In the genomic region with DNA sequence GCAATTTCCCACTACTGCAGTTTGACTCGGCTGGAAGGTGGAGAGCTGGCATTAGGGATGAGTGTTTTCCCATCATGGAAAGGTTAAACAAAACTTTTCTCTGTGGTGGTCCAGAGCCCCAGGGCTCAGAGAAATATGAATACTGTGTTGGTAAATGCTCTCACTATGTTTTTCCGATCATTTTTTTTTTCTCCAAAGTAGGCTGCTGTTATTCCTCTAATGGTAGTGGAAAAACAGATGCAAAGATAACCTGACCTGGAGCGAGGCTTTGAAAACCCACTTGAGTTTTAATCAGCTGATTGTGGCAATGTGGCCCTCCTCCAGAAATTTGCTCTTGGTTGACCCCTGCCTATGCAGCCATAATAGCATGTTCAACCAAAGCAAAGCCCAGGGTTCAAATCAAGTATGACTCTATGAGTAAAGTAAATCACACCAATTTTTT, we compare ENCODE assay signal across 17 cellular contexts.
DNase-seq lines count a peak whose midpoint lies in the region; ATAC-seq, FAIRE-seq and TF ChIP-seq lines count a peak whose summit lies in the region.
"Had no signal": no experiment of that assay in that cellular context is flagged by ENCODE, and none has a peak within 500 bp of the region (broad histone marks: within the 10 kb centered on the region; RNA-seq: fewer than 3 reads in every experiment).

No MANE protein-coding gene starts in this region.

- ATAC-seq in heart left ventricle: peak in 1 of 4 donors; percentile 3
- ATAC-seq: stimulated activated naive CD8-positive, alpha-beta T cell treated with anti-CD3 and anti-CD28 coated beads, Interleukin-15, amount 100 ng/mL, for 72 hours had no signal

- H3K79me2 ChIP-seq in keratinocyte (ENCODE audit: control insufficient read depth, insufficient read depth, low read length): no peaks in the 10 kb centered on the region
- no peaks in the 10 kb centered on the region for H3K79me2 ChIP-seq in trophoblast cell (ENCODE audit: control insufficient read depth, insufficient read depth, low read length, poor library complexity)

- TF ChIP-seq CTCF in heart left ventricle (IDR thresholded peaks at IDR 0.05) (no peak), keratinocyte (optimal IDR thresholded peaks at IDR 0.05 in 1 of 3, IDR thresholded peaks at IDR 0.05 in 1 of 3, conservative IDR thresholded peaks at IDR 0.05 in 1 of 3; ENCODE audit: extremely low read depth in 1 of 3, insufficient read depth in 2 of 3, low read length in 3 of 3) (no peak), uterus (IDR thresholded peaks at IDR 0.05) (no peak)

- H4K91ac ChIP-seq in trophoblast cell (ENCODE audit: low read depth, low read length): peak overlapping the region; percentile 20

- no peak overlapping the region for H3K23ac ChIP-seq in trophoblast cell (ENCODE audit: low read length)

- H4K8ac ChIP-seq in trophoblast cell (ENCODE audit: low read depth, low read length): peak overlapping the region; percentile 52

- H3K4me1 ChIP-seq in heart left ventricle (peaks cover 4 to 38% (median 28%) of the 10 kb centered on the region in 12 donors), keratinocyte (ENCODE audit: control insufficient read depth, extremely low read depth, insufficient read depth, low read length) (peaks cover 8% of the 10 kb centered on the region), trophoblast cell (ENCODE audit: control insufficient read depth in 1 of 2, insufficient read depth in 2 of 2, low read length in 2 of 2) (peaks cover 8 to 22% of the 10 kb centered on the region in 2 experiments), uterus (peaks cover 0 to 5% of the 10 kb centered on the region in 2 donors)

- no peaks in the 10 kb centered on the region for H3K9me1 ChIP-seq in keratinocyte (ENCODE audit: control insufficient read depth, extremely low read depth, insufficient read depth, low read length)

- H4K20me1 ChIP-seq in keratinocyte (ENCODE audit: control insufficient read depth, extremely low read depth, insufficient read depth, low read length): no peaks in the 10 kb centered on the region

- H3K4ac ChIP-seq in trophoblast cell (ENCODE audit: low read depth, low read length): no peak overlapping the region

- H3K27ac ChIP-seq in heart left ventricle (peak overlapping the region; percentile 13 to 88 (median 74)), keratinocyte (ENCODE audit: control insufficient read depth, insufficient read depth, low read length) (no peak overlapping the region), trophoblast cell (ENCODE audit: low read depth, low read length) (peak overlapping the region; percentile 69), uterus (peak overlapping the region; percentile 64 to 69)
- H3K27ac ChIP-seq: HL-60 had no signal

- no peak overlapping the region for H2BK5ac ChIP-seq in trophoblast cell (ENCODE audit: low read depth, low read length, poor library complexity)

- H2BK12ac ChIP-seq in trophoblast cell (ENCODE audit: low read length): peak overlapping the region; percentile 13

- H3K27me3 ChIP-seq in heart left ventricle (no peaks in the 10 kb centered on the region), keratinocyte (ENCODE audit: control insufficient read depth, extremely low read depth, insufficient read depth, low read length) (no peaks in the 10 kb centered on the region), trophoblast cell (ENCODE audit: insufficient read depth, low read length) (no peaks in the 10 kb centered on the region), uterus (no peaks in the 10 kb centered on the region)

- dilution Hi-C loops in keratinocyte (cut with MboI; ENCODE audit: extremely low pct_ligation_motif_present, low sequenced_read_pairs): no loop called here

- no peak overlapping the region for H4K12ac ChIP-seq in trophoblast cell (ENCODE audit: low read depth, low read length)

- DNase-seq in heart left ventricle (no peak), cardiac septum (ENCODE audit: low spot score) (no peak), keratinocyte (ENCODE audit: low read depth, low spot score) (no peak), trophoblast cell (no peak), uterus (no peak), medulla oblongata (ENCODE audit: extremely low spot score) (no peak), NAMALWA (ENCODE audit: low spot score) (no peak), GDM1 (lab: John Stamatoyannopoulos, UW) (no peak)
- DNase-seq: activated CD4-positive, alpha-beta memory T cell treated with anti-CD3 and anti-CD28 coated beads, Interleukin-2, amount 10 ng/mL, durations not matched to agents 7 days and 5 days; activated effector memory CD4-positive, alpha-beta T cell treated with Interleukin-2 at 50 U/mL for 16 hours; Kasumi-1; NCI-H187; NCI-H82; stimulated activated naive CD8-positive, alpha-beta T cell treated with anti-CD3 and anti-CD28 coated beads, Interleukin-15, amount 100 ng/mL, for 72 hours had no signal

- H3K9ac ChIP-seq in keratinocyte (ENCODE audit: control insufficient read depth, extremely low read depth, insufficient read depth, low read length): no peak overlapping the region
- H3K9ac ChIP-seq in trophoblast cell (ENCODE audit: low read length): no peak overlapping the region

- no peak overlapping the region for H2BK120ac ChIP-seq in trophoblast cell (ENCODE audit: insufficient read depth, low read length, poor library complexity)

- no peaks in the 10 kb centered on the region for H3K36me3 ChIP-seq in heart left ventricle
- H3K36me3 ChIP-seq in keratinocyte (ENCODE audit: control insufficient read depth in 2 of 2, extremely low read depth in 1 of 2, insufficient read depth in 2 of 2, low read length in 2 of 2): no peaks in the 10 kb centered on the region
- H3K36me3 ChIP-seq in trophoblast cell (ENCODE audit: control insufficient read depth in 1 of 2, insufficient read depth in 2 of 2, low read length in 2 of 2): no peaks in the 10 kb centered on the region
- H3K36me3 ChIP-seq in uterus: no peaks in the 10 kb centered on the region

- H3K18ac ChIP-seq in trophoblast cell (ENCODE audit: low read length): no peak overlapping the region

- H3K9me3 ChIP-seq in heart left ventricle (peaks cover 0 to 7% (median 0%) of the 10 kb centered on the region in 12 donors), keratinocyte (ENCODE audit: control insufficient read depth, low read depth, low read length) (no peaks in the 10 kb centered on the region), trophoblast cell (ENCODE audit: insufficient read depth, low read depth, low read length) (no peaks in the 10 kb centered on the region), uterus (no peaks in the 10 kb centered on the region)

- H3K4me3 ChIP-seq in heart left ventricle (peak overlapping the region in 1 of 12 donors; percentile 17), keratinocyte (ENCODE audit: control insufficient read depth in 2 of 3, extremely low read depth in 1 of 3, insufficient read depth in 2 of 3, low read depth in 1 of 3, low read length in 3 of 3) (no peak overlapping the region), trophoblast cell (ENCODE audit: low read depth, low read length) (no peak overlapping the region), uterus (no peak overlapping the region)

- intact Hi-C loops in heart left ventricle (cut with DNase I) (loop anchor here in 6 of 10 donors (1.0 to 10.0 kb wide), 12 partner anchors 94 to 326 kb away; partner anchors contain the start of gene CTNNB1 (in 4 of the 6)), cardiac septum (cut with DNase I) (loop anchor here (1.0 to 10.0 kb wide), 5 partner anchors 93 to 322 kb away; no protein-coding TSS in a partner anchor), uterus (cut with DNase I; ENCODE audit: low total_unique reads) (no loop called here)

- no peak for FAIRE-seq in keratinocyte (lab: Jason Lieb, UNC)
- FAIRE-seq: A204.1, G401.6 had no signal

- peaks cover 15% of the 10 kb centered on the region for H3K79me1 ChIP-seq in trophoblast cell (ENCODE audit: low read length)

- H3K4me2 ChIP-seq in keratinocyte (ENCODE audit: control insufficient read depth, extremely low read depth, insufficient read depth, low read depth, low read length) (peak overlapping the region; percentile 31), trophoblast cell (ENCODE audit: low read length) (no peak overlapping the region)

- no peak overlapping the region for H2AFZ ChIP-seq in keratinocyte (ENCODE audit: control insufficient read depth, low read length)
- no peak overlapping the region for H2AFZ ChIP-seq in trophoblast cell (ENCODE audit: insufficient read depth, low read length, poor library complexity)

- H3K14ac ChIP-seq in trophoblast cell (ENCODE audit: low read length): no peak overlapping the region

- WGBS in heart left ventricle, 4 donors: 7 to 19% (median 12%) methylated on average over 3 of the region's 3 CpGs
- no CpG with 5 or more reads among the region's 3 CpGs for WGBS in trophoblast cell (ENCODE audit: extremely low coverage, insufficient coverage, insufficient read length)

- TF ChIP-seq POLR2A in heart left ventricle (IDR thresholded peaks at IDR 0.05) (no peak), uterus (IDR thresholded peaks at IDR 0.05) (no peak)

- no peak overlapping the region for H2AK5ac ChIP-seq in trophoblast cell (ENCODE audit: low read length)
